Comparison of ENCODE assay signal across 2 cellular contexts in the genomic region with DNA sequence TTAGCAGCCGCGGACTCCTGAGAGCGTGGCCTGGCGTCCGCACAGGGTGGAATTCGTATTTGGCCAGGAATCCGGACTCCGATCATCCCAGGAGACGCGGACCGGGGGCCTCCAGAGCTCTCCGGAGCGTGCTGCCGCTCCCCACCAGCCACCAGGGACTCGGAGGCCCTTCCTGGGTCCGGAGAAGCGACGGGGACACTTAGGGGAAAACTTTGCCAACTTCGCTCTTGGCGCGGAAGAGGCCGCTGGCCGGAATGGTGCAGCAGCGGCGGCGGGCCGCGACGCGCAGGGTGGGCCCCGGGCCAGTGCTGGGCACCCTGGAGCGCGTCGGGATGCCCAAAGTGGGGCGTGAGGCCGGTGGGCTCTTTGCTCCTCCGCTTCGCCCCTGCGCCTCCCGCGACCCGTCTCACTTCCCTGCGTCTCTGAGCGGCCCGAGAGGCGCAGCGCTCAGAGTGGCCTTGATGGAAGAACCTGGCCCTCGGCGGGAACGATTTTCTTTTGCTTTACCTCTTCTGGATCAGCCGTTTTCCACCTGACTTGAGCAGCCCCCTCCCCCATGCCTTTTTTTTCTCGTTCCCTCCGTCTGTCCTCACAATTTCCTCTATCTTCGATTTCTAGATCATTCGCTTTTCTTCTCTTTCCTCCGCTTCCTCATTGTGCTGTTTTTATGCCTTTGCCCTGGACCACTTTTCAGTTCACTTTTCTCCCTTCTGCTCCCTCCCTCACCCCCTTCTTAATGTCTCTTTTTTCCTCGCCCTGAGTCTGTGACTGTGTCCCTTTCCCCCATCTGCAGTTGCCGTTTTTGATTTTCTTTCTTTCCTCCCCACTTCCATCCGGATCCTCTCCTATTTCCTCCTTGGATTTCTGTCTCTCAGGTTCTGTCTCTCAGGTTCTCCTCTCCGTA.
TF ChIP-seq lines count a peak whose summit lies in the region.

No MANE protein-coding gene starts in this region.

TF ChIP-seq in WTC11, 78 proteins besides CTCF, POLR2A, EP300 and RAD21 (continued from another document and continues in another):
- TF ChIP-seq ZNF532 (CRISPR knock-in tag; IDR thresholded peaks at IDR 0.05; ENCODE audit: borderline replicate concordance) (no peak), ZNF219 (CRISPR knock-in tag; IDR thresholded peaks at IDR 0.05; ENCODE audit: borderline replicate concordance) (no peak), SMAD4 (CRISPR knock-in tag; IDR thresholded peaks at IDR 0.05) (no peak), ATF1 (CRISPR knock-in tag; IDR thresholded peaks at IDR 0.05) (no peak), NR3C1 (CRISPR knock-in tag; conservative IDR thresholded peaks at IDR 0.05; ENCODE audit: low read depth) (no peak), CDX4 (CRISPR knock-in tag; IDR thresholded peaks at IDR 0.05; ENCODE audit: borderline replicate concordance) (no peak), TP53 (CRISPR knock-in tag; IDR thresholded peaks at IDR 0.05) (no peak), NFYB (CRISPR knock-in tag; conservative IDR thresholded peaks at IDR 0.05; ENCODE audit: low read depth) (no peak), KAT7 (CRISPR knock-in tag; IDR thresholded peaks at IDR 0.05; ENCODE audit: borderline replicate concordance) (no peak), SMAD3 (CRISPR knock-in tag; IDR thresholded peaks at IDR 0.05; ENCODE audit: borderline replicate concordance) (no peak)
- TF ChIP-seq, protein P1, sequence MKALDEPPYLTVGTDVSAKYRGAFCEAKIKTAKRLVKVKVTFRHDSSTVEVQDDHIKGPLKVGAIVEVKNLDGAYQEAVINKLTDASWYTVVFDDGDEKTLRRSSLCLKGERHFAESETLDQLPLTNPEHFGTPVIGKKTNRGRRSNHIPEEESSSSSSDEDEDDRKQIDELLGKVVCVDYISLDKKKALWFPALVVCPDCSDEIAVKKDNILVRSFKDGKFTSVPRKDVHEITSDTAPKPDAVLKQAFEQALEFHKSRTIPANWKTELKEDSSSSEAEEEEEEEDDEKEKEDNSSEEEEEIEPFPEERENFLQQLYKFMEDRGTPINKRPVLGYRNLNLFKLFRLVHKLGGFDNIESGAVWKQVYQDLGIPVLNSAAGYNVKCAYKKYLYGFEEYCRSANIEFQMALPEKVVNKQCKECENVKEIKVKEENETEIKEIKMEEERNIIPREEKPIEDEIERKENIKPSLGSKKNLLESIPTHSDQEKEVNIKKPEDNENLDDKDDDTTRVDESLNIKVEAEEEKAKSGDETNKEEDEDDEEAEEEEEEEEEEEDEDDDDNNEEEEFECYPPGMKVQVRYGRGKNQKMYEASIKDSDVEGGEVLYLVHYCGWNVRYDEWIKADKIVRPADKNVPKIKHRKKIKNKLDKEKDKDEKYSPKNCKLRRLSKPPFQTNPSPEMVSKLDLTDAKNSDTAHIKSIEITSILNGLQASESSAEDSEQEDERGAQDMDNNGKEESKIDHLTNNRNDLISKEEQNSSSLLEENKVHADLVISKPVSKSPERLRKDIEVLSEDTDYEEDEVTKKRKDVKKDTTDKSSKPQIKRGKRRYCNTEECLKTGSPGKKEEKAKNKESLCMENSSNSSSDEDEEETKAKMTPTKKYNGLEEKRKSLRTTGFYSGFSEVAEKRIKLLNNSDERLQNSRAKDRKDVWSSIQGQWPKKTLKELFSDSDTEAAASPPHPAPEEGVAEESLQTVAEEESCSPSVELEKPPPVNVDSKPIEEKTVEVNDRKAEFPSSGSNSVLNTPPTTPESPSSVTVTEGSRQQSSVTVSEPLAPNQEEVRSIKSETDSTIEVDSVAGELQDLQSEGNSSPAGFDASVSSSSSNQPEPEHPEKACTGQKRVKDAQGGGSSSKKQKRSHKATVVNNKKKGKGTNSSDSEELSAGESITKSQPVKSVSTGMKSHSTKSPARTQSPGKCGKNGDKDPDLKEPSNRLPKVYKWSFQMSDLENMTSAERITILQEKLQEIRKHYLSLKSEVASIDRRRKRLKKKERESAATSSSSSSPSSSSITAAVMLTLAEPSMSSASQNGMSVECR (CRISPR knock-in tag; IDR thresholded peaks at IDR 0.05; ENCODE audit: borderline replicate concordance) = no peak
- TF ChIP-seq, protein P2, sequence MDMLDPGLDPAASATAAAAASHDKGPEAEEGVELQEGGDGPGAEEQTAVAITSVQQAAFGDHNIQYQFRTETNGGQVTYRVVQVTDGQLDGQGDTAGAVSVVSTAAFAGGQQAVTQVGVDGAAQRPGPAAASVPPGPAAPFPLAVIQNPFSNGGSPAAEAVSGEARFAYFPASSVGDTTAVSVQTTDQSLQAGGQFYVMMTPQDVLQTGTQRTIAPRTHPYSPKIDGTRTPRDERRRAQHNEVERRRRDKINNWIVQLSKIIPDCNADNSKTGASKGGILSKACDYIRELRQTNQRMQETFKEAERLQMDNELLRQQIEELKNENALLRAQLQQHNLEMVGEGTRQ (CRISPR knock-in tag; IDR thresholded peaks at IDR 0.05) = no peak

TF ChIP-seq in SK-N-SH treated with all-trans-retinoic acid at 6 μM for 48 hours, 23 proteins besides CTCF, POLR2A, EP300 and RAD21 (continued from another document):
- no peak for TF ChIP-seq CSRNP3 (CRISPR knock-in tag; IDR thresholded peaks at IDR 0.05)
- no peak for TF ChIP-seq ZNF8 (CRISPR knock-in tag; IDR thresholded peaks at IDR 0.05)
- no peak for TF ChIP-seq OSR1 (CRISPR knock-in tag; IDR thresholded peaks at IDR 0.05)
- TF ChIP-seq ARNTL (CRISPR knock-in tag; IDR thresholded peaks at IDR 0.05; ENCODE audit: borderline replicate concordance, low read depth) = no peak
- no peak for TF ChIP-seq GLIS3 (CRISPR knock-in tag; IDR thresholded peaks at IDR 0.05)
- TF ChIP-seq ZNF565 (CRISPR knock-in tag; conservative IDR thresholded peaks at IDR 0.05; ENCODE audit: low read depth) = no peak
- TF ChIP-seq TCF4 (CRISPR knock-in tag; IDR thresholded peaks at IDR 0.05; ENCODE audit: borderline replicate concordance) = no peak
- TF ChIP-seq ESRRG (CRISPR knock-in tag; IDR thresholded peaks at IDR 0.05) = no peak
- no peak for TF ChIP-seq CREB5 (CRISPR knock-in tag; IDR thresholded peaks at IDR 0.05; ENCODE audit: low read depth)
- TF ChIP-seq, protein P3, sequence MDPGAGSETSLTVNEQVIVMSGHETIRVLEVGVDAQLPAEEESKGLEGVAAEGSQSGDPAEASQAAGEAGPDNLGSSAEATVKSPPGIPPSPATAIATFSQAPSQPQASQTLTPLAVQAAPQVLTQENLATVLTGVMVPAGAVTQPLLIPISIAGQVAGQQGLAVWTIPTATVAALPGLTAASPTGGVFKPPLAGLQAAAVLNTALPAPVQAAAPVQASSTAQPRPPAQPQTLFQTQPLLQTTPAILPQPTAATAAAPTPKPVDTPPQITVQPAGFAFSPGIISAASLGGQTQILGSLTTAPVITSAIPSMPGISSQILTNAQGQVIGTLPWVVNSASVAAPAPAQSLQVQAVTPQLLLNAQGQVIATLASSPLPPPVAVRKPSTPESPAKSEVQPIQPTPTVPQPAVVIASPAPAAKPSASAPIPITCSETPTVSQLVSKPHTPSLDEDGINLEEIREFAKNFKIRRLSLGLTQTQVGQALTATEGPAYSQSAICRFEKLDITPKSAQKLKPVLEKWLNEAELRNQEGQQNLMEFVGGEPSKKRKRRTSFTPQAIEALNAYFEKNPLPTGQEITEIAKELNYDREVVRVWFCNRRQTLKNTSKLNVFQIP (CRISPR knock-in tag; IDR thresholded peaks at IDR 0.05; ENCODE audit: borderline replicate concordance, low read depth) = no peak
- no peak for TF ChIP-seq ZFP30 (CRISPR knock-in tag; IDR thresholded peaks at IDR 0.05)
- no peak for TF ChIP-seq PATZ1 (CRISPR knock-in tag; IDR thresholded peaks at IDR 0.05; ENCODE audit: borderline replicate concordance)
- no peak for TF ChIP-seq RARB (CRISPR knock-in tag; IDR thresholded peaks at IDR 0.05)
- no peak for TF ChIP-seq TSHZ2 (CRISPR knock-in tag; IDR thresholded peaks at IDR 0.05)
- no peak for TF ChIP-seq ISL1 (CRISPR knock-in tag; IDR thresholded peaks at IDR 0.05)
- no peak for TF ChIP-seq CSDC2 (CRISPR knock-in tag; IDR thresholded peaks at IDR 0.05)
